Comparison of ENCODE assay signal across 8 cellular contexts in the genomic region with DNA sequence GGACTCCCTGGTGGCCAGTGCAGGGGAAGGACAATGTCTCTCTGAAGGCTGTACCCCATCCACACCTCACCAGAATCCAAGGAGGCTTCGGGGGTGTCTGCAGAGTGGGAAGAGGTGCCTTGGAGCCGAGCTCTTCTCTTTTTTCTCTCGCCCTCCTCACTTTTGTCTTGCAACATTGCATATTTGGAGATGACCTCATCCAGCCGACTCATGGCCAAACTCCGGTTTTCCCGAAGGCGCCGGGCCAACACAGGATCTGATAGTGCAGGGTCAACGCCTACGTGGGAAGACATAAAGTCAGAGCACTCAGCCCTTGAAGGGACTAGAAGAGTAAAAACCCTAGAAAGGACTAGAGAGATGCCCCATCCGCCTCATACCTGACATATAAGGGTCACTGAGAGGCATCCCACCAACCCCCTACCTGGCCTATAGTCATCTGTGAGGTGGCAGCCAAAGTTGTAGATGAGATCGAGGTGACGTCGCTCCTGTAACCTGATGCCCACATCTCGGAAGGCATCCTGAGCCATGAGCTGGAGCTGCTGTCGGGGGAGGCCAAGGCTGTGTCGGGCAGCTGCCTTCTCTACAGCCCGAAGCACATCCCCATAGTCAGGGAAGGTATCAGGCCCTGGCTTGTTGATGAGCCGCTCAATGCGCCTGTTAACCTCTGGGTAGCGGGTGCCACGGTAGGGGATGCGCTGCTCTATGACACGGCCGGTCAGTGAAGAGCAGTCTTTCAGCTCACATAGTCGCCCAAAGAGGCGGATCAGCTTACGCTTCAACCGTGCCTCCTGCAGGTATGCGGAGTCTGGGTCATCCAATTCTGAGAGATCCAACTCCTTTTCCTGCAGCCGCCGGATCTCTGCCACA. TPM values are rescaled to one million over a fixed set of nuclear protein-coding genes. Genes with fewer than 3 reads are reported as not detected.
DNase-seq lines count a peak whose midpoint lies in the region; ATAC-seq lines count a peak whose summit lies in the region.

No MANE protein-coding gene starts in this region.

- peaks cover 0 to 1% (median 0%) of the 10 kb centered on the region in 7 donors for H3K9me3 Mint-ChIP-seq in CD4-positive, CD25-positive, alpha-beta regulatory T cell
- H3K9me3 Mint-ChIP-seq in natural killer cell treated with Interleukin-12 subunit alpha and Interleukin-12 subunit beta and Interleukin-15 and Interleukin-18, amount 100 ng/mL, for 72 hours, result no peaks in the 10 kb centered on the region

- no peak for ATAC-seq in CD4-positive, CD25-positive, alpha-beta regulatory T cell (ENCODE audit: low read depth in 2 of 2)
- no peak for ATAC-seq in natural killer cell treated with Interleukin-12 subunit alpha and Interleukin-12 subunit beta and Interleukin-15 and Interleukin-18, amount 100 ng/mL, for 72 hours
- no peak for ATAC-seq in GM18870 (IDR thresholded peaks at IDR 0.05; ENCODE audit: unreplicated experiment)

- no peaks in the 10 kb centered on the region for H3K9me3 ChIP-seq in CD4-positive, CD25-positive, alpha-beta regulatory T cell (ENCODE audit: control insufficient read depth in 2 of 2, low read length in 2 of 2)

- no peaks in the 10 kb centered on the region for H3K27me3 Mint-ChIP-seq in CD4-positive, CD25-positive, alpha-beta regulatory T cell
- no peaks in the 10 kb centered on the region for H3K27me3 Mint-ChIP-seq in natural killer cell treated with Interleukin-12 subunit alpha and Interleukin-12 subunit beta and Interleukin-15 and Interleukin-18, amount 100 ng/mL, for 72 hours

- peak overlapping the region in 2 of 3 donors; percentile 71 to 98 for H3K27ac Mint-ChIP-seq in CD4-positive, CD25-positive, alpha-beta regulatory T cell
- peak overlapping the region; percentile 99 for H3K27ac Mint-ChIP-seq in natural killer cell treated with Interleukin-12 subunit alpha and Interleukin-12 subunit beta and Interleukin-15 and Interleukin-18, amount 100 ng/mL, for 72 hours

- peaks cover 38% of the 10 kb centered on the region for H3K36me3 Mint-ChIP-seq in CD4-positive, CD25-positive, alpha-beta regulatory T cell
- H3K36me3 Mint-ChIP-seq in natural killer cell treated with Interleukin-12 subunit alpha and Interleukin-12 subunit beta and Interleukin-15 and Interleukin-18, amount 100 ng/mL, for 72 hours, result peaks cover 37% of the 10 kb centered on the region

- H3K27ac ChIP-seq in CD4-positive, CD25-positive, alpha-beta regulatory T cell (ENCODE audit: insufficient read depth, low read length, poor library complexity, severe bottlenecking), result no peak overlapping the region

- no peak for DNase-seq in CD4-positive, CD25-positive, alpha-beta regulatory T cell
- DNase-seq in NCI-H226 (peak; percentile 93), dermis blood vessel endothelial cell (peak; percentile 84), foreskin melanocyte (no peak), NCI-H345 (lab: John Stamatoyannopoulos, UW) (no peak), NK-92 (lab: John Stamatoyannopoulos, UW; ENCODE audit: unreplicated experiment) (no peak)
- peak; percentile 45 for DNase-seq in natural killer cell treated with Interleukin-12 subunit alpha and Interleukin-12 subunit beta and Interleukin-15 and Interleukin-18, amount 100 ng/mL, for 72 hours (ENCODE audit: low spot score)

- peaks cover 4 to 86% (median 42%) of the 10 kb centered on the region in 4 donors for H3K4me1 Mint-ChIP-seq in CD4-positive, CD25-positive, alpha-beta regulatory T cell
- H3K4me1 Mint-ChIP-seq in natural killer cell treated with Interleukin-12 subunit alpha and Interleukin-12 subunit beta and Interleukin-15 and Interleukin-18, amount 100 ng/mL, for 72 hours (ENCODE audit: low read depth in 2 of 2), result peaks cover 66 to 75% of the 10 kb centered on the region in 2 donors

- peak overlapping the region; percentile 84 to 100 (median 94) for H3K4me3 Mint-ChIP-seq in CD4-positive, CD25-positive, alpha-beta regulatory T cell
- peak overlapping the region; percentile 96 for H3K4me3 Mint-ChIP-seq in natural killer cell treated with Interleukin-12 subunit alpha and Interleukin-12 subunit beta and Interleukin-15 and Interleukin-18, amount 100 ng/mL, for 72 hours

- H3K36me3 ChIP-seq in CD4-positive, CD25-positive, alpha-beta regulatory T cell (ENCODE audit: control insufficient read depth, insufficient read depth, low read length), result peaks cover 32% of the 10 kb centered on the region

- no peaks in the 10 kb centered on the region for H3K27me3 ChIP-seq in CD4-positive, CD25-positive, alpha-beta regulatory T cell (ENCODE audit: control insufficient read depth, insufficient read depth, low read length)

- H3K4me3 ChIP-seq in CD4-positive, CD25-positive, alpha-beta regulatory T cell (ENCODE audit: low read depth, low read length), result no peak overlapping the region

- H3K4me1 ChIP-seq in CD4-positive, CD25-positive, alpha-beta regulatory T cell (ENCODE audit: control insufficient read depth, insufficient read depth, low read length, poor library complexity, severe bottlenecking), result peaks cover 73% of the 10 kb centered on the region

RNA-seq across cellular contexts. Expression of a gene that starts 2.2 kb away (rescaled TPM):
- 45.1 TPM for total RNA-seq in CD4-positive, CD25-positive, alpha-beta regulatory T cell
- polyA plus RNA-seq in CD4-positive, CD25-positive, alpha-beta regulatory T cell, result 100 to 1,000 TPM in 2 of 4 donors, 10 to 100 TPM in 2; 88.0 to 104 (median 97.5) TPM
- 52.1 and 57.9 TPM in 2 replicates for total RNA-seq in dermis blood vessel endothelial cell
- total RNA-seq in natural killer cell treated with Interleukin-12 subunit alpha and Interleukin-12 subunit beta and Interleukin-15 and Interleukin-18, amount 100 ng/mL, for 72 hours, result 10 to 100 TPM; 80.5 to 99.5 TPM

RNA-seq across cellular contexts. Expression of a gene that starts 3.0 kb away (rescaled TPM):
- total RNA-seq in CD4-positive, CD25-positive, alpha-beta regulatory T cell, result 19.4 TPM
- polyA plus RNA-seq in CD4-positive, CD25-positive, alpha-beta regulatory T cell, result 10 to 100 TPM in 2 of 4 donors, 1 to 10 TPM in 2; 8.3 to 13.5 (median 11.5) TPM
- 15.8 and 16.8 TPM in 2 replicates for total RNA-seq in dermis blood vessel endothelial cell
- 10 to 100 TPM in 1 of 2 donors, 1 to 10 TPM in 1; 6.9 to 13.2 TPM for total RNA-seq in natural killer cell treated with Interleukin-12 subunit alpha and Interleukin-12 subunit beta and Interleukin-15 and Interleukin-18, amount 100 ng/mL, for 72 hours

RNA-seq across cellular contexts. Expression of a gene that starts 6.7 kb away (rescaled TPM):
- 281 TPM for total RNA-seq in CD4-positive, CD25-positive, alpha-beta regulatory T cell
- 100 to 1,000 TPM; 251 to 314 (median 262) TPM for polyA plus RNA-seq in CD4-positive, CD25-positive, alpha-beta regulatory T cell
- 137 and 154 TPM in 2 replicates for total RNA-seq in dermis blood vessel endothelial cell
- total RNA-seq in natural killer cell treated with Interleukin-12 subunit alpha and Interleukin-12 subunit beta and Interleukin-15 and Interleukin-18, amount 100 ng/mL, for 72 hours, result 100 to 1,000 TPM; 243 to 346 TPM

RNA-seq across cellular contexts. Expression of a gene that starts 21.8 kb away (rescaled TPM):
- 59.2 TPM for total RNA-seq in CD4-positive, CD25-positive, alpha-beta regulatory T cell
- 1 to 10 TPM; 7.2 to 9.4 (median 8.1) TPM for polyA plus RNA-seq in CD4-positive, CD25-positive, alpha-beta regulatory T cell
- total RNA-seq in dermis blood vessel endothelial cell, result 82.4 and 88.3 TPM in 2 replicates
- total RNA-seq in natural killer cell treated with Interleukin-12 subunit alpha and Interleukin-12 subunit beta and Interleukin-15 and Interleukin-18, amount 100 ng/mL, for 72 hours, result 10 to 100 TPM; 38.1 to 51.4 TPM

RNA-seq across cellular contexts. Expression of a gene that starts 31.1 kb away (rescaled TPM):
- 20.0 TPM for total RNA-seq in CD4-positive, CD25-positive, alpha-beta regulatory T cell
- 10 to 100 TPM; 33.7 to 47.0 (median 38.4) TPM for polyA plus RNA-seq in CD4-positive, CD25-positive, alpha-beta regulatory T cell
- total RNA-seq in dermis blood vessel endothelial cell, result 22.1 and 29.1 TPM in 2 replicates
- 10 to 100 TPM; 72.0 to 76.8 TPM for total RNA-seq in natural killer cell treated with Interleukin-12 subunit alpha and Interleukin-12 subunit beta and Interleukin-15 and Interleukin-18, amount 100 ng/mL, for 72 hours

Comparison
In these comparisons a context has a peak if more than half of its experiments do, and no peak if none do; other contexts are left out.
1. DNase-seq: peak in NCI-H226 (single experiment), dermis blood vessel endothelial cell (single experiment) and natural killer cell treated with Interleukin-12 subunit alpha and Interleukin-12 subunit beta and Interleukin-15 and Interleukin-18, amount 100 ng/mL, for 72 hours (single experiment); none in CD4-positive, CD25-positive, alpha-beta regulatory T cell (0 of 3), foreskin melanocyte (single experiment), NCI-H345 (single experiment) and NK-92 (single experiment).